Comparison of ENCODE assay signal across 9 cellular contexts in genomic region chr21:42495765-42496119, GRCh38. TPM values are rescaled to one million over a fixed set of nuclear protein-coding genes. Genes with fewer than 3 reads are reported as not detected.
DNase-seq lines count a peak whose midpoint lies in the region; ATAC-seq and TF ChIP-seq lines count a peak whose summit lies in the region.
"Had no signal": no experiment of that assay in that cellular context is flagged by ENCODE, and none has a peak within 500 bp of the region (broad histone marks: within the 10 kb centered on the region; RNA-seq: fewer than 3 reads in every experiment).

No MANE protein-coding gene starts in this region.

- no peaks in the 10 kb centered on the region for H3K9me3 Mint-ChIP-seq in IgD-negative memory B cell

- peak overlapping the region in 1 of 2 donors; percentile 4 for H3K4me3 ChIP-seq in body of pancreas
- H3K4me3 ChIP-seq in right lobe of liver = peak overlapping the region; percentile 51 to 78 (median 52)
- H3K4me3 ChIP-seq in upper lobe of right lung = peak overlapping the region; percentile 68

- peak; percentile 51 for DNase-seq in Right ventricle myocardium superior
- DNase-seq in left ventricle myocardium superior = no peak
- peak in 2 of 4 donors; percentile 50 to 53 for DNase-seq in body of pancreas
- DNase-seq in right lobe of liver = no peak
- no peak for DNase-seq in upper lobe of right lung
- no peak for DNase-seq in mesenteric fat pad (ENCODE audit: low spot score)
- DNase-seq in GM10266 (ENCODE audit: extremely low spot score) = no peak

- intact Hi-C loops in Right ventricle myocardium superior (cut with DNase I) = no loop called here
- intact Hi-C loops in left ventricle myocardium superior (cut with micrococcal nuclease) = no loop called here
- intact Hi-C loops in body of pancreas (cut with DNase I) = no loop called here
- intact Hi-C loops in right lobe of liver (cut with DNase I) = no loop called here
- intact Hi-C loops in upper lobe of right lung (cut with DNase I) = no loop called here

- H3K27ac Mint-ChIP-seq in IgD-negative memory B cell = peak overlapping the region; percentile 87 to 91 (median 90)

- H3K4me1 ChIP-seq in body of pancreas (peaks cover 14% of the 10 kb centered on the region), right lobe of liver (peaks cover 0 to 3% (median 0%) of the 10 kb centered on the region in 4 donors), upper lobe of right lung (peaks cover 10% of the 10 kb centered on the region)

- H3K27me3 Mint-ChIP-seq in IgD-negative memory B cell = peaks cover 1% of the 10 kb centered on the region

- H3K36me3 Mint-ChIP-seq in IgD-negative memory B cell = no peaks in the 10 kb centered on the region

- peaks cover 8 to 11% (median 10%) of the 10 kb centered on the region in 3 donors for H3K4me1 Mint-ChIP-seq in IgD-negative memory B cell

- H3K36me3 ChIP-seq in body of pancreas (replicated peaks in 1 of 2; ENCODE audit: insufficient read depth in 1 of 2, low read depth in 2 of 2) = no peaks in the 10 kb centered on the region
- no peaks in the 10 kb centered on the region for H3K36me3 ChIP-seq in right lobe of liver
- no peaks in the 10 kb centered on the region for H3K36me3 ChIP-seq in upper lobe of right lung

- TF ChIP-seq CTCF in body of pancreas (IDR thresholded peaks at IDR 0.05) = peak in 2 of 7 experiments; percentile 17 to 28
- no peak for TF ChIP-seq CTCF in right lobe of liver (IDR thresholded peaks at IDR 0.05)
- TF ChIP-seq CTCF in upper lobe of right lung (IDR thresholded peaks at IDR 0.05) = no peak
- TF ChIP-seq CTCF in GM10266 (IDR thresholded peaks at IDR 0.05; ENCODE audit: control insufficient read depth, insufficient read depth, low read depth, missing control alignments) = no peak

- peak overlapping the region; percentile 22 to 91 (median 72) for H3K27ac ChIP-seq in body of pancreas
- H3K27ac ChIP-seq in right lobe of liver = no peak overlapping the region
- H3K27ac ChIP-seq in upper lobe of right lung = peak overlapping the region; percentile 38

- 2% methylated on average over 14 to 18 of the region's 18 CpGs for WGBS in body of pancreas, 2 donors
- WGBS in right lobe of liver (ENCODE audit: insufficient coverage, low coverage, low lambda C conversion rate, missing lambda C conversion rate) = 3% methylated on average over 9 of the region's 18 CpGs

- no peak for TF ChIP-seq POLR2A in body of pancreas (IDR thresholded peaks at IDR 0.05)
- no peak for TF ChIP-seq POLR2A in right lobe of liver (IDR thresholded peaks at IDR 0.05)

- ATAC-seq in Right ventricle myocardium superior (ENCODE audit: poor library complexity) = peak; percentile 6
- no peak for ATAC-seq in left ventricle myocardium superior
- ATAC-seq in body of pancreas = no peak
- ATAC-seq in right lobe of liver = peak in 1 of 4 donors; percentile 6
- no peak for ATAC-seq in upper lobe of right lung

- H3K9me3 ChIP-seq in body of pancreas = no peaks in the 10 kb centered on the region
- H3K9me3 ChIP-seq in right lobe of liver = no peaks in the 10 kb centered on the region
- H3K9me3 ChIP-seq in upper lobe of right lung = no peaks in the 10 kb centered on the region

- H3K4me3 Mint-ChIP-seq in IgD-negative memory B cell = peak overlapping the region; percentile 86 to 95 (median 92)

- no peaks in the 10 kb centered on the region for H3K27me3 ChIP-seq in body of pancreas
- no peaks in the 10 kb centered on the region for H3K27me3 ChIP-seq in right lobe of liver
- no peaks in the 10 kb centered on the region for H3K27me3 ChIP-seq in upper lobe of right lung

RNA-seq across cellular contexts. Expression of gene RSPH1, which starts 0.3 kb away (rescaled TPM):
- not detected for total RNA-seq in Right ventricle myocardium superior
- not detected for total RNA-seq in left ventricle myocardium superior
- polyA plus RNA-seq in IgD-negative memory B cell = not detected
- 1 to 10 TPM; 1.6 to 2.3 TPM for total RNA-seq in body of pancreas
- total RNA-seq in right lobe of liver = under 1 TPM in 5 of 6 experiments, not detected in 1; 0.18 to 0.55 (median 0.22) TPM
- total RNA-seq in upper lobe of right lung = 0.84 TPM
- total RNA-seq in mesenteric fat pad = 0.22 TPM
- total RNA-seq: myocyte had no signal

RNA-seq across cellular contexts. Expression of gene SLC37A1, which starts 17.9 kb away (rescaled TPM):
- total RNA-seq in Right ventricle myocardium superior (3.8 TPM), left ventricle myocardium superior (4.0 TPM), body of pancreas (10 to 100 TPM in 1 of 2 donors, 1 to 10 TPM in 1; 6.3 to 16.3 TPM), right lobe of liver (10 to 100 TPM in 1 of 6 experiments, 1 to 10 TPM in 5; 2.5 to 10.8 (median 6.2) TPM), upper lobe of right lung (21.6 TPM), mesenteric fat pad (7.0 TPM)
- polyA plus RNA-seq in IgD-negative memory B cell = 14.8 TPM
- total RNA-seq: myocyte had no signal

Comparison
In these comparisons a context has a peak if more than half of its experiments do, and no peak if none do; other contexts are left out.
1. H3K27ac ChIP-seq: peak in body of pancreas (4 of 4) and upper lobe of right lung (single experiment); none in right lobe of liver (0 of 3).